In the genomic region with DNA sequence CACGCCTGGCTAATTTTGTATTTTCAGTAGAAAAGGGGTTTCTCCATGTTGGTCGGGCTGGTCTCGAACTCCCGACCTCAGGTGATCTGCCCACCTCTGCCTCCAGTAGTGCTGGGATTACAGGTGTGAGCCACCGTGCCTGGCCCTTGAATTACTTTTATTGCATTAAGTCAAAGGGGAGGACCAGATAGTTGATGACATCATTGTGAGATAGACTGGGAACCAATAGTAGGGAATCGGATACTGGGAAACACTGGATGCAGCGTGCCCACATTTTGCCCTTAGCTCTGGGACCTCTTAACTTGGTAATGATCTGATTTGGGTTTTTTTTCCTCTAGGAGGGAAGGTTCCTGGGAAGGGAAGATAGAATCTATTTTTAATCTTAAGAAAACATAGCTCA, we compare ENCODE assay signal across 25 cellular contexts. TPM values are rescaled to one million over a fixed set of nuclear protein-coding genes. Genes with fewer than 3 reads are reported as not detected.
DNase-seq lines count a peak whose midpoint lies in the region; ATAC-seq, FAIRE-seq and TF ChIP-seq lines count a peak whose summit lies in the region.
"Had no signal": no experiment of that assay in that cellular context is flagged by ENCODE, and none has a peak within 500 bp of the region (broad histone marks: within the 10 kb centered on the region; RNA-seq: fewer than 3 reads in every experiment).

No MANE protein-coding gene starts in this region.

- peaks cover 29% of the 10 kb centered on the region for H3K4me1 ChIP-seq in left ventricle myocardium inferior
- H3K4me1 ChIP-seq in psoas muscle, result peaks cover 45% of the 10 kb centered on the region
- peaks cover 3 to 7% of the 10 kb centered on the region in 2 donors for H3K4me1 ChIP-seq in aorta (ENCODE audit: control insufficient read depth in 1 of 2, insufficient read depth in 2 of 2, low read length in 2 of 2)

- H3K4me3 ChIP-seq in left ventricle myocardium inferior (no peak overlapping the region), psoas muscle (no peak overlapping the region), aorta (ENCODE audit: low read length in 2 of 2) (no peak overlapping the region)
- H3K4me3 ChIP-seq: BLaER1 treated with 17β-estradiol and CSF1 and Interleukin-3, amounts not matched to agents 10 nM and 100 nM; GM23248; HAP-1 had no signal

- peak overlapping the region; percentile 28 to 46 (median 30) for H3K27ac Mint-ChIP-seq in nephron

- WGBS in psoas muscle, 3 donors, result 76 to 92% (median 80%) methylated on average over 7 of the region's 7 CpGs
- WGBS in aorta, 2 donors, result 65 to 67% methylated on average over 7 of the region's 7 CpGs

- intact Hi-C loops in left ventricle myocardium inferior (cut with micrococcal nuclease) (no loop called here), Right ventricle myocardium superior (cut with DNase I) (no loop called here), psoas muscle (cut with DNase I) (no loop called here), aorta (cut with DNase I) (no loop called here)

- DNase-seq in left ventricle myocardium inferior, result no peak
- DNase-seq in Right ventricle myocardium superior, result no peak
- no peak for DNase-seq in psoas muscle
- peak in 1 of 2 donors; percentile 9 for DNase-seq in aorta
- no peak for DNase-seq in RCC 7860 (ENCODE audit: low spot score)
- no peak for DNase-seq in stimulated activated CD4-positive, alpha-beta T cell treated with anti-CD3 and anti-CD28 coated beads, Interleukin-1b, Interleukin-23, amount 100 ng/mL, for 48 hours
- DNase-seq: 8988T; Caco-2; CD4-positive, alpha-beta memory T cell; DMS 273 treated with DMSO at 0.1 percent for 48 hours; DND-41; GM23248; IMR-90; NCI-H1105 treated with DMSO at 0.1 percent for 48 hours; NCI-H2029 treated with DMSO at 0.1 percent for 48 hours; NCI-H226; NCI-H510A treated with DMSO at 0.1 percent for 48 hours; NCI-H82 had no signal

- no peaks in the 10 kb centered on the region for H3K9me3 Mint-ChIP-seq in nephron
- H3K9me3 Mint-ChIP-seq: CD4-positive, alpha-beta memory T cell had no signal

- TF ChIP-seq CTCF in left ventricle myocardium inferior (IDR thresholded peaks at IDR 0.05; ENCODE audit: borderline replicate concordance), result no peak
- TF ChIP-seq CTCF in nephron (IDR thresholded peaks at IDR 0.05; ENCODE audit: unreplicated experiment in 3 of 3), result no peak
- no peak for TF ChIP-seq CTCF in psoas muscle (IDR thresholded peaks at IDR 0.05)

- peak overlapping the region; percentile 30 for H3K27ac ChIP-seq in left ventricle myocardium inferior (replicated peaks)
- peak overlapping the region; percentile 85 for H3K27ac ChIP-seq in psoas muscle
- H3K27ac ChIP-seq in aorta (ENCODE audit: low read depth in 1 of 2, low read length in 2 of 2), result peak overlapping the region; percentile 51 to 79
- H3K27ac ChIP-seq: BLaER1 treated with 17β-estradiol and CSF1 and Interleukin-3, amounts not matched to agents 10 nM and 100 nM; GM23248; HL-60 had no signal

- no peaks in the 10 kb centered on the region for H3K27me3 ChIP-seq in left ventricle myocardium inferior (ENCODE audit: low read depth)
- no peaks in the 10 kb centered on the region for H3K27me3 ChIP-seq in psoas muscle (ENCODE audit: insufficient read depth in 3 of 3, low read length in 2 of 3)
- H3K27me3 ChIP-seq in aorta (ENCODE audit: control insufficient read depth in 1 of 2, insufficient read depth in 2 of 2, low read length in 1 of 2), result no peaks in the 10 kb centered on the region

- H3K36me3 Mint-ChIP-seq in nephron (ENCODE audit: low read depth), result peaks cover 14% of the 10 kb centered on the region

- no peak for FAIRE-seq in RCC 7860 (lab: Jason Lieb, UNC)
- FAIRE-seq: GM12891 had no signal

- no peaks in the 10 kb centered on the region for H3K27me3 Mint-ChIP-seq in nephron (ENCODE audit: low read depth)
- H3K27me3 Mint-ChIP-seq: CD4-positive, alpha-beta memory T cell had no signal

- H3K36me3 ChIP-seq in left ventricle myocardium inferior, result peaks cover 36% of the 10 kb centered on the region
- peaks cover 0 to 42% of the 10 kb centered on the region in 2 donors for H3K36me3 ChIP-seq in psoas muscle (ENCODE audit: insufficient read depth in 1 of 2, low read depth in 1 of 2)
- no peaks in the 10 kb centered on the region for H3K36me3 ChIP-seq in aorta (ENCODE audit: control insufficient read depth in 1 of 2, insufficient read depth in 2 of 2, low read length in 1 of 2)
- H3K36me3 ChIP-seq: HAP-1 had no signal

- H3K9me3 ChIP-seq in left ventricle myocardium inferior (replicated peaks) (no peaks in the 10 kb centered on the region), psoas muscle (no peaks in the 10 kb centered on the region), aorta (ENCODE audit: control insufficient read depth, low read length) (no peaks in the 10 kb centered on the region)
- H3K9me3 ChIP-seq: BLaER1 treated with 17β-estradiol and CSF1 and Interleukin-3, amounts not matched to agents 10 nM and 100 nM; Caco-2; HAP-1 had no signal

- H3K4me1 Mint-ChIP-seq in nephron, result peaks cover 17% of the 10 kb centered on the region

- no peak overlapping the region for H3K4me3 Mint-ChIP-seq in nephron
- H3K4me3 Mint-ChIP-seq: CD4-positive, alpha-beta memory T cell had no signal

- ATAC-seq in Right ventricle myocardium superior (ENCODE audit: poor library complexity), result no peak
- no peak for ATAC-seq in psoas muscle
- no peak for ATAC-seq in aorta (ENCODE audit: low FRiP score)
- no peak for ATAC-seq in GM18868 (IDR thresholded peaks at IDR 0.05; ENCODE audit: unreplicated experiment)
- ATAC-seq: Panc1 had no signal

RNA-seq across cellular contexts. Expression of gene DAG1, which starts 19.2 kb away (rescaled TPM):
- 117 TPM for total RNA-seq in left ventricle myocardium inferior
- total RNA-seq in Right ventricle myocardium superior, result 122 TPM
- 100 to 1,000 TPM in 3 of 4 donors, 10 to 100 TPM in 1; 67.6 to 159 (median 139) TPM for total RNA-seq in psoas muscle
- polyA plus RNA-seq in psoas muscle, result 10 to 100 TPM; 35.1 to 73.2 (median 42.1) TPM
- 10 to 100 TPM; 70.3 to 87.4 TPM for total RNA-seq in aorta
- polyA plus RNA-seq in aorta, result 10 to 100 TPM; 15.3 to 25.3 TPM

Comparison
In these comparisons a context has a peak if more than half of its experiments do, and no peak if none do; other contexts are left out.
1. H3K27ac ChIP-seq: peak in every context shown above with its lines; median percentile 85 in psoas muscle; 65 in aorta; 30 in left ventricle myocardium inferior.